22 cellular contexts compared by ENCODE assay signal in genomic region chr9:96487030-96487396, GRCh38. TPM values are rescaled to one million over a fixed set of nuclear protein-coding genes. Genes with fewer than 3 reads are reported as not detected.
A peak's percentile ranks its signal among the peaks of the same experiment; 100 is the strongest.
DNase-seq lines count a peak whose midpoint lies in the region; ATAC-seq and TF ChIP-seq lines count a peak whose summit lies in the region.
"Had no signal": no experiment of that assay in that cellular context is flagged by ENCODE, and none has a peak within 500 bp of the region (broad histone marks: within the 10 kb centered on the region; RNA-seq: fewer than 3 reads in every experiment).

No MANE protein-coding gene starts in this region.

- H3K4me1 ChIP-seq in breast epithelium (peaks cover 5 to 7% of the 10 kb centered on the region in 2 donors), tibial nerve (peaks cover 0 to 49% (median 8%) of the 10 kb centered on the region in 4 donors), left lung (peaks cover 3 to 15% of the 10 kb centered on the region in 2 donors)
- H3K4me1 ChIP-seq: BLaER1 had no signal

- H3K4me3 Mint-ChIP-seq in MCF 10A (ENCODE audit: unreplicated experiment) (no peak overlapping the region), osteocyte (ENCODE audit: unreplicated experiment) (no peak overlapping the region)
- H3K4me3 Mint-ChIP-seq: activated CD8-positive, alpha-beta T cell treated with anti-CD3 and anti-CD28 coated beads for 36 hours; activated naive CD4-positive, alpha-beta T cell treated with anti-CD3 and anti-CD28 coated beads, Interleukin-2, amount 10 ng/mL, durations not matched to agents 7 days and 5 days; stimulated activated memory B cell treated with anti-CD40 and anti-IgM and Interleukin-4, amounts not matched to agents 10 μg/mL and 1 μg/mL and 100 μg/mL, for 72 hours; T-helper 17 cell had no signal

- ATAC-seq in left lung (no peak), HG02884 (IDR thresholded peaks at IDR 0.05; ENCODE audit: unreplicated experiment) (no peak)
- ATAC-seq: activated CD8-positive, alpha-beta T cell treated with anti-CD3 and anti-CD28 coated beads for 36 hours; stimulated activated memory B cell treated with anti-CD40 and anti-IgM and Interleukin-4, amounts not matched to agents 10 μg/mL and 1 μg/mL and 100 μg/mL, for 72 hours; T-helper 17 cell had no signal

- CTCF ChIA-PET in MCF 10A (lab: Yijun Ruan, JAX): interaction anchor here (1.1 to 1.4 kb wide), 2 partner anchors 40 to 79 kb away, joined by 3 read pairs; no protein-coding TSS in a partner anchor

- H3K27me3 Mint-ChIP-seq in MCF 10A (ENCODE audit: insufficient read depth, unreplicated experiment): no peaks in the 10 kb centered on the region
- H3K27me3 Mint-ChIP-seq in osteocyte (ENCODE audit: unreplicated experiment): no peaks in the 10 kb centered on the region
- H3K27me3 Mint-ChIP-seq: activated CD8-positive, alpha-beta T cell treated with anti-CD3 and anti-CD28 coated beads for 36 hours; activated naive CD4-positive, alpha-beta T cell treated with anti-CD3 and anti-CD28 coated beads, Interleukin-2, amount 10 ng/mL, durations not matched to agents 7 days and 5 days; stimulated activated memory B cell treated with anti-CD40 and anti-IgM and Interleukin-4, amounts not matched to agents 10 μg/mL and 1 μg/mL and 100 μg/mL, for 72 hours; T-helper 17 cell had no signal

- TF ChIP-seq POLR2A in breast epithelium (IDR thresholded peaks at IDR 0.05) (no peak), tibial nerve (IDR thresholded peaks at IDR 0.05) (no peak)

- H3K4me1 Mint-ChIP-seq in MCF 10A (ENCODE audit: insufficient read depth, unreplicated experiment) (no peaks in the 10 kb centered on the region), osteocyte (ENCODE audit: unreplicated experiment) (peaks cover 42% of the 10 kb centered on the region)

- H3K9me3 Mint-ChIP-seq in MCF 10A (ENCODE audit: unreplicated experiment) (no peaks in the 10 kb centered on the region), osteocyte (ENCODE audit: unreplicated experiment) (no peaks in the 10 kb centered on the region)
- H3K9me3 Mint-ChIP-seq: activated CD8-positive, alpha-beta T cell treated with anti-CD3 and anti-CD28 coated beads for 36 hours; activated naive CD4-positive, alpha-beta T cell treated with anti-CD3 and anti-CD28 coated beads, Interleukin-2, amount 10 ng/mL, durations not matched to agents 7 days and 5 days; stimulated activated memory B cell treated with anti-CD40 and anti-IgM and Interleukin-4, amounts not matched to agents 10 μg/mL and 1 μg/mL and 100 μg/mL, for 72 hours had no signal

- peaks cover 18% of the 10 kb centered on the region for H3K36me3 Mint-ChIP-seq in MCF 10A (ENCODE audit: insufficient read depth, unreplicated experiment)
- H3K36me3 Mint-ChIP-seq in osteocyte (ENCODE audit: unreplicated experiment): peaks cover 40% of the 10 kb centered on the region

- WGBS in tibial nerve, 2 donors: 38 to 60% methylated on average over 1 of the region's 1 CpG

- TF ChIP-seq CTCF in breast epithelium (IDR thresholded peaks at IDR 0.05): no peak
- no peak for TF ChIP-seq CTCF in MCF 10A (IDR thresholded peaks at IDR 0.05; ENCODE audit: unreplicated experiment)
- no peak for TF ChIP-seq CTCF in coronary artery (IDR thresholded peaks at IDR 0.05)
- no peak for TF ChIP-seq CTCF in osteocyte (IDR thresholded peaks at IDR 0.05)
- TF ChIP-seq CTCF in tibial nerve (IDR thresholded peaks at IDR 0.05): no peak
- TF ChIP-seq CTCF in left lung (IDR thresholded peaks at IDR 0.05): no peak

- no peak for TF ChIP-seq EP300 in tibial nerve (IDR thresholded peaks at IDR 0.05)

- H3K27ac Mint-ChIP-seq in MCF 10A (ENCODE audit: low read depth, unreplicated experiment) (no peak overlapping the region), osteocyte (ENCODE audit: unreplicated experiment) (peak overlapping the region; percentile 81)
- H3K27ac Mint-ChIP-seq: activated CD8-positive, alpha-beta T cell treated with anti-CD3 and anti-CD28 coated beads for 36 hours; activated naive CD4-positive, alpha-beta T cell treated with anti-CD3 and anti-CD28 coated beads, Interleukin-2, amount 10 ng/mL, durations not matched to agents 7 days and 5 days; stimulated activated memory B cell treated with anti-CD40 and anti-IgM and Interleukin-4, amounts not matched to agents 10 μg/mL and 1 μg/mL and 100 μg/mL, for 72 hours; T-helper 17 cell had no signal

- intact Hi-C loops in breast epithelium (cut with DNase I; ENCODE audit: low total_unique reads) (no loop called here), MCF 10A (cut with micrococcal nuclease) (no loop called here), left lung (cut with DNase I) (no loop called here)

- H3K27me3 ChIP-seq in breast epithelium (no peaks in the 10 kb centered on the region), tibial nerve (no peaks in the 10 kb centered on the region), left lung (no peaks in the 10 kb centered on the region)
- H3K27me3 ChIP-seq: BLaER1, upper lobe of left lung had no signal

- H3K36me3 ChIP-seq in breast epithelium (no peaks in the 10 kb centered on the region), tibial nerve (peaks cover 0 to 70% (median 6%) of the 10 kb centered on the region in 3 donors), left lung (peaks cover 0 to 46% of the 10 kb centered on the region in 2 donors)

- H3K4me3 ChIP-seq in breast epithelium: no peak overlapping the region
- no peak overlapping the region for H3K4me3 ChIP-seq in coronary artery
- no peak overlapping the region for H3K4me3 ChIP-seq in tibial nerve
- no peak overlapping the region for H3K4me3 ChIP-seq in left lung
- H3K4me3 ChIP-seq: BLaER1, mucosa of descending colon, upper lobe of left lung had no signal

- POLR2A ChIA-PET in MCF 10A (lab: Yijun Ruan, JAX): no interaction called here

- no TSS peak for BruUV-seq in MCF 10A (replicated peaks; lab: Mats Ljungman, UMichigan)

- H3K9me3 ChIP-seq in breast epithelium (no peaks in the 10 kb centered on the region), tibial nerve (no peaks in the 10 kb centered on the region), left lung (no peaks in the 10 kb centered on the region)
- H3K9me3 ChIP-seq: BLaER1, mucosa of descending colon, upper lobe of left lung had no signal

- DNase-seq in breast epithelium (ENCODE audit: low spot score in 2 of 2): no peak
- no peak for DNase-seq in MCF 10A (ENCODE audit: unreplicated experiment)
- no peak for DNase-seq in coronary artery (ENCODE audit: low spot score)
- DNase-seq in osteocyte (ENCODE audit: extremely low spot score, unreplicated experiment): no peak
- DNase-seq in tibial nerve (ENCODE audit: low spot score in 2 of 2): no peak
- no peak for DNase-seq in left lung
- no peak for DNase-seq in NCI-H2227 treated with DMSO at 0.1 percent for 48 hours (lab: John Stamatoyannopoulos, UW)
- DNase-seq: activated CD8-positive, alpha-beta T cell treated with anti-CD3 and anti-CD28 coated beads for 36 hours; activated naive CD4-positive, alpha-beta T cell treated with anti-CD3 and anti-CD28 coated beads, Interleukin-2, amount 10 ng/mL, durations not matched to agents 7 days and 5 days; activated T-cell treated with anti-CD3 and anti-CD28 coated beads, Interleukin-2, amount 50 U/mL, for 1 hour; foreskin melanocyte; NCI-H1417 treated with DMSO at 0.1 percent for 48 hours; NCI-H748 treated with DMSO at 0.1 percent for 48 hours; OCI-M1; retina; T-helper 17 cell had no signal

- peak overlapping the region; percentile 57 to 83 for H3K27ac ChIP-seq in breast epithelium
- H3K27ac ChIP-seq in coronary artery: peak overlapping the region; percentile 87 to 93
- H3K27ac ChIP-seq in tibial nerve: peak overlapping the region; percentile 8 to 92 (median 60)
- H3K27ac ChIP-seq in left lung: peak overlapping the region in 1 of 2 donors; percentile 16
- H3K27ac ChIP-seq: BLaER1, VCaP had no signal

RNA-seq across cellular contexts. Expression of gene HABP4, which starts 37.0 kb away (rescaled TPM):
- total RNA-seq in breast epithelium (10 to 100 TPM in 2 of 3 donors, 1 to 10 TPM in 1; 9.7 to 26.6 (median 22.3) TPM), MCF 10A (2022) (4.3 and 6.3 TPM in 2 replicates), osteocyte (15.8 and 16.5 TPM in 2 replicates), tibial nerve (10 to 100 TPM; 42.8 to 50.0 (median 46.3) TPM), left lung (10 to 100 TPM in 1 of 2 donors, 1 to 10 TPM in 1; 8.0 to 17.1 TPM)
